Comparison of ENCODE assay signal across 28 cellular contexts in genomic region chr1:95409901-95410300, GRCh38.
"Had no signal": no experiment of that assay in that cellular context is flagged by ENCODE, and none has a peak within 500 bp of the region (broad histone marks: within the 10 kb centered on the region; RNA-seq: fewer than 3 reads in every experiment).

No MANE protein-coding gene starts in this region.

- H2AFZ ChIP-seq: hepatocyte had no signal

- H3K4me1 Mint-ChIP-seq: naive thymus-derived CD4-positive, alpha-beta T cell; stimulated activated naive CD8-positive, alpha-beta T cell treated with anti-CD3 and anti-CD28 coated beads, Interleukin-15, amount 100 ng/mL, for 72 hours had no signal

- H3K4me3 Mint-ChIP-seq: naive thymus-derived CD4-positive, alpha-beta T cell; nephron; stimulated activated naive CD8-positive, alpha-beta T cell treated with anti-CD3 and anti-CD28 coated beads, Interleukin-15, amount 100 ng/mL, for 72 hours had no signal

- DNase-seq: dermis blood vessel endothelial cell; foreskin fibroblast; gastrocnemius medialis; heart left ventricle; left cardiac atrium; left lung; mesenchymal stem cell; midbrain; naive thymus-derived CD4-positive, alpha-beta T cell; occipital lobe; ovary; stimulated activated CD4-positive, alpha-beta T cell treated with anti-CD3 and anti-CD28 coated beads, Interleukin-12 subunit alpha, Interleukin-12 subunit beta, amount 100 ng/mL, for 4 hours; stimulated activated CD4-positive, alpha-beta T cell treated with anti-CD3 and anti-CD28 coated beads, Interleukin-1b, Interleukin-23, amount 100 ng/mL, for 48 hours; stimulated activated CD4-positive, alpha-beta T cell treated with anti-CD3 and anti-CD28 coated beads, Interleukin-4, amount 100 ng/mL, for 1 hour; stimulated activated CD8-positive, alpha-beta memory T cell treated with anti-CD3 and anti-CD28 coated beads, Interleukin-4, amount 100 ng/mL, for 48 hours; stimulated activated naive CD4-positive, alpha-beta T cell; stimulated activated naive CD8-positive, alpha-beta T cell treated with anti-CD3 and anti-CD28 coated beads, Interleukin-15, amount 100 ng/mL, for 72 hours; transverse colon had no signal

- H3K4me3 ChIP-seq: coronary artery, gastrocnemius medialis, heart left ventricle, hepatocyte, left lung, ovary, right atrium auricular region, smooth muscle cell, suprapubic skin, transverse colon, vagina had no signal

- H3K27me3 ChIP-seq: heart left ventricle, hepatocyte, left lung, ovary, right atrium auricular region, suprapubic skin, transverse colon, vagina had no signal

- H3K4me1 ChIP-seq: gastrocnemius medialis, heart left ventricle, left lung, right atrium auricular region, suprapubic skin, transverse colon, vagina had no signal

- H3K36me3 ChIP-seq: gastrocnemius medialis, heart left ventricle, left lung, ovary, right atrium auricular region, suprapubic skin, transverse colon, vagina had no signal

- ATAC-seq: esophagus mucosa; gastrocnemius medialis; heart left ventricle; left cardiac atrium; left lung; naive thymus-derived CD4-positive, alpha-beta T cell; sciatic nerve; stimulated activated naive CD8-positive, alpha-beta T cell treated with anti-CD3 and anti-CD28 coated beads, Interleukin-15, amount 100 ng/mL, for 72 hours had no signal

- H3K27ac ChIP-seq: coronary artery, epithelial cell of prostate, gastrocnemius medialis, heart left ventricle, hepatocyte, left lung, ovary, right atrium auricular region, suprapubic skin, transverse colon, vagina had no signal

- H3K9me3 ChIP-seq: gastrocnemius medialis, left lung, ovary, right atrium auricular region, suprapubic skin, transverse colon, vagina had no signal

- H3K4me2 ChIP-seq: hepatocyte, smooth muscle cell had no signal

- H3K36me3 Mint-ChIP-seq: naive thymus-derived CD4-positive, alpha-beta T cell had no signal

- H3K27ac Mint-ChIP-seq: naive thymus-derived CD4-positive, alpha-beta T cell; nephron; stimulated activated naive CD8-positive, alpha-beta T cell treated with anti-CD3 and anti-CD28 coated beads, Interleukin-15, amount 100 ng/mL, for 72 hours had no signal
